ENCODE assay signal across 8 cellular contexts in genomic region chr3:53238051-53238850, GRCh38. TPM values are rescaled to one million over a fixed set of nuclear protein-coding genes. Genes with fewer than 3 reads are reported as not detected.
A peak's percentile ranks its signal among the peaks of the same experiment; 100 is the strongest.
DNase-seq lines count a peak whose midpoint lies in the region; ATAC-seq, FAIRE-seq and TF ChIP-seq lines count a peak whose summit lies in the region.

No MANE protein-coding gene starts in this region.

- CTCF ChIA-PET in Calu3 (lab: Charles Lee) (interaction anchor here (1.2 kb wide), 1 partner anchor 32 kb away, joined by 7 read pairs; no protein-coding TSS in a partner anchor), endothelial cell of umbilical vein (lab: Charles Lee) (no interaction called here)
- CTCF ChIA-PET in activated CD4-positive, alpha-beta memory T cell treated with anti-CD3 and anti-CD28 coated beads, Interleukin-2, amount 10 ng/mL, durations not matched to agents 7 days and 5 days (lab: Charles Lee), result interaction anchor here (0.5 kb wide), 1 partner anchor 32 kb away, joined by 3 read pairs; no protein-coding TSS in a partner anchor
- CTCF ChIA-PET in naive thymus-derived CD4-positive, alpha-beta T cell (lab: Charles Lee), result no interaction called here

- TF ChIP-seq EP300 in tibial nerve (IDR thresholded peaks at IDR 0.05), result no peak

- peak; percentile 25 for TF ChIP-seq POLR2A in endothelial cell of umbilical vein (IDR thresholded peaks at IDR 0.05; ENCODE audit: low read depth, low read length)
- TF ChIP-seq POLR2A in tibial nerve (IDR thresholded peaks at IDR 0.05), result no peak

- ATAC-seq in HG02642 (IDR thresholded peaks at IDR 0.05; ENCODE audit: poor library complexity, unreplicated experiment), result no peak
- no peak for ATAC-seq in naive thymus-derived CD4-positive, alpha-beta T cell

- peak overlapping the region; percentile 5 for H3K4me2 ChIP-seq in endothelial cell of umbilical vein (ENCODE audit: insufficient read depth, low read length)

- H3K4me3 ChIP-seq in endothelial cell of umbilical vein (replicated peaks in 1 of 3; ENCODE audit: insufficient read depth in 1 of 3, low read depth in 1 of 3, low read length in 3 of 3) (no peak overlapping the region), tibial nerve (no peak overlapping the region)
- no peak overlapping the region for H3K4me3 ChIP-seq in naive thymus-derived CD4-positive, alpha-beta T cell (ENCODE audit: low read length)

- BruUV-seq in Calu3 (replicated peaks; lab: Mats Ljungman, UMichigan), result no TSS peak
- no TSS peak for BruUV-seq in endothelial cell of umbilical vein (replicated peaks; lab: Mats Ljungman, UMichigan)

- H3K27me3 Mint-ChIP-seq in Calu3 (ENCODE audit: unreplicated experiment), result no peaks in the 10 kb centered on the region
- H3K27me3 Mint-ChIP-seq in activated CD4-positive, alpha-beta memory T cell treated with anti-CD3 and anti-CD28 coated beads, Interleukin-2, amount 10 ng/mL, durations not matched to agents 7 days and 5 days, result no peaks in the 10 kb centered on the region
- no peaks in the 10 kb centered on the region for H3K27me3 Mint-ChIP-seq in naive thymus-derived CD4-positive, alpha-beta T cell

- DNase-seq in Calu3 (peak; percentile 82), NCI-H226 (peak; percentile 71), endothelial cell of umbilical vein (ENCODE audit: low read depth, low spot score) (peak; percentile 98), non-pigmented ciliary epithelial cell (ENCODE audit: low read depth) (peak; percentile 89), tibial nerve (ENCODE audit: low spot score in 2 of 2) (no peak)
- no peak for DNase-seq in activated CD4-positive, alpha-beta memory T cell treated with anti-CD3 and anti-CD28 coated beads, Interleukin-2, amount 10 ng/mL, durations not matched to agents 7 days and 5 days
- no peak for DNase-seq in naive thymus-derived CD4-positive, alpha-beta T cell

- dilution Hi-C loops in endothelial cell of umbilical vein (cut with MboI; ENCODE audit: extremely low pct_ligation_motif_present, low sequenced_read_pairs), result no loop called here

- peaks cover 71% of the 10 kb centered on the region for H3K79me2 ChIP-seq in endothelial cell of umbilical vein (ENCODE audit: control insufficient read depth, insufficient read depth, low read length)

- 88 to 94% methylated on average over 5 to 6 of the region's 6 CpGs for WGBS in tibial nerve, 2 donors

- H3K9me1 ChIP-seq in endothelial cell of umbilical vein (replicated peaks; ENCODE audit: control insufficient read depth, extremely low read depth, insufficient read depth, low read length), result no peaks in the 10 kb centered on the region

- POLR2A ChIA-PET in endothelial cell of umbilical vein (lab: Charles Lee), result interaction anchor here (0.7 kb wide), 1 partner anchor 17 kb away, joined by 4 read pairs; the partner anchor contains the start of gene TKT
- POLR2A ChIA-PET in activated CD4-positive, alpha-beta memory T cell treated with anti-CD3 and anti-CD28 coated beads, Interleukin-2, amount 10 ng/mL, durations not matched to agents 7 days and 5 days (lab: Charles Lee), result no interaction called here
- POLR2A ChIA-PET in naive thymus-derived CD4-positive, alpha-beta T cell (lab: Charles Lee), result no interaction called here

- H3K9ac ChIP-seq in endothelial cell of umbilical vein (replicated peaks; ENCODE audit: extremely low read depth, insufficient read depth, low read length), result peak overlapping the region; percentile 63

- peak; percentile 99 for FAIRE-seq in endothelial cell of umbilical vein (lab: Jason Lieb, UNC)

- peaks cover 38% of the 10 kb centered on the region in 2 experiments for H3K36me3 ChIP-seq in endothelial cell of umbilical vein (ENCODE audit: control insufficient read depth in 2 of 2, extremely low read depth in 1 of 2, insufficient read depth in 2 of 2, low read length in 2 of 2)
- H3K36me3 ChIP-seq in tibial nerve, result peaks cover 2 to 88% (median 5%) of the 10 kb centered on the region in 3 donors
- peaks cover 0 to 88% (median 29%) of the 10 kb centered on the region in 3 experiments for H3K36me3 ChIP-seq in naive thymus-derived CD4-positive, alpha-beta T cell (ENCODE audit: control insufficient read depth in 2 of 3, insufficient read depth in 3 of 3, low read length in 3 of 3)

- peak overlapping the region; percentile 60 for H3K4me3 Mint-ChIP-seq in Calu3 (ENCODE audit: low read depth, unreplicated experiment)
- no peak overlapping the region for H3K4me3 Mint-ChIP-seq in activated CD4-positive, alpha-beta memory T cell treated with anti-CD3 and anti-CD28 coated beads, Interleukin-2, amount 10 ng/mL, durations not matched to agents 7 days and 5 days
- no peak overlapping the region for H3K4me3 Mint-ChIP-seq in naive thymus-derived CD4-positive, alpha-beta T cell

- peaks cover 86% of the 10 kb centered on the region for H3K36me3 Mint-ChIP-seq in Calu3 (ENCODE audit: insufficient read depth, unreplicated experiment)
- H3K36me3 Mint-ChIP-seq in activated CD4-positive, alpha-beta memory T cell treated with anti-CD3 and anti-CD28 coated beads, Interleukin-2, amount 10 ng/mL, durations not matched to agents 7 days and 5 days (ENCODE audit: low read depth), result peaks cover 44% of the 10 kb centered on the region
- peaks cover 3 to 31% (median 7%) of the 10 kb centered on the region in 5 donors for H3K36me3 Mint-ChIP-seq in naive thymus-derived CD4-positive, alpha-beta T cell

- H3K9me3 ChIP-seq in endothelial cell of umbilical vein (replicated peaks; ENCODE audit: control insufficient read depth, insufficient read depth, low read length) (no peaks in the 10 kb centered on the region), tibial nerve (no peaks in the 10 kb centered on the region)
- no peaks in the 10 kb centered on the region for H3K9me3 ChIP-seq in naive thymus-derived CD4-positive, alpha-beta T cell (ENCODE audit: control insufficient read depth in 2 of 3, low read length in 3 of 3)

- H4K20me1 ChIP-seq in endothelial cell of umbilical vein (replicated peaks; ENCODE audit: control insufficient read depth, extremely low read depth, insufficient read depth, low read length), result peaks cover 2% of the 10 kb centered on the region

- no peak overlapping the region for H2AFZ ChIP-seq in endothelial cell of umbilical vein (ENCODE audit: low read depth, low read length)

- H3K27me3 ChIP-seq in endothelial cell of umbilical vein (ENCODE audit: control insufficient read depth in 2 of 2, insufficient read depth in 2 of 2, low read length in 2 of 2) (no peaks in the 10 kb centered on the region), tibial nerve (no peaks in the 10 kb centered on the region)
- H3K27me3 ChIP-seq in naive thymus-derived CD4-positive, alpha-beta T cell (ENCODE audit: control insufficient read depth in 2 of 2, insufficient read depth in 2 of 2, low read length in 2 of 2), result no peaks in the 10 kb centered on the region

- H3K27ac ChIP-seq in endothelial cell of umbilical vein (ENCODE audit: insufficient read depth, low read depth, low read length) (peak overlapping the region; percentile 88), tibial nerve (peak overlapping the region in 2 of 4 donors; percentile 41 to 55)
- H3K27ac ChIP-seq in naive thymus-derived CD4-positive, alpha-beta T cell (ENCODE audit: low read depth, low read length), result no peak overlapping the region

- H3K4me1 ChIP-seq in endothelial cell of umbilical vein (ENCODE audit: control insufficient read depth, extremely low read depth, insufficient read depth, low read length) (peaks cover 40% of the 10 kb centered on the region), tibial nerve (peaks cover 0 to 60% (median 24%) of the 10 kb centered on the region in 4 donors)
- no peaks in the 10 kb centered on the region for H3K4me1 ChIP-seq in naive thymus-derived CD4-positive, alpha-beta T cell (ENCODE audit: control insufficient read depth in 2 of 2, insufficient read depth in 2 of 2, low read length in 2 of 2)

- H3K27ac Mint-ChIP-seq in Calu3 (ENCODE audit: unreplicated experiment), result peak overlapping the region; percentile 91
- no peak overlapping the region for H3K27ac Mint-ChIP-seq in activated CD4-positive, alpha-beta memory T cell treated with anti-CD3 and anti-CD28 coated beads, Interleukin-2, amount 10 ng/mL, durations not matched to agents 7 days and 5 days
- H3K27ac Mint-ChIP-seq in naive thymus-derived CD4-positive, alpha-beta T cell, result peak overlapping the region in 1 of 9 donors; percentile 26

- H3K4me1 Mint-ChIP-seq in Calu3 (ENCODE audit: low read depth, unreplicated experiment), result peaks cover 50% of the 10 kb centered on the region
- peaks cover 28% of the 10 kb centered on the region for H3K4me1 Mint-ChIP-seq in activated CD4-positive, alpha-beta memory T cell treated with anti-CD3 and anti-CD28 coated beads, Interleukin-2, amount 10 ng/mL, durations not matched to agents 7 days and 5 days
- peaks cover 0 to 22% (median 0%) of the 10 kb centered on the region in 7 donors for H3K4me1 Mint-ChIP-seq in naive thymus-derived CD4-positive, alpha-beta T cell

- intact Hi-C loops in Calu3 (cut with micrococcal nuclease; ENCODE audit: unreplicated experiment), result loop anchor here (2.0 kb wide), 2 partner anchors 17 to 33 kb away; no protein-coding TSS in a partner anchor
- intact Hi-C loops in endothelial cell of umbilical vein (cut with micrococcal nuclease), result loop anchor here (1.0 kb wide), 2 partner anchors 16 to 32 kb away; no protein-coding TSS in a partner anchor
- intact Hi-C loops in naive thymus-derived CD4-positive, alpha-beta T cell (cut with micrococcal nuclease), result no loop called here

- H3K9me3 Mint-ChIP-seq in Calu3 (ENCODE audit: low read depth, unreplicated experiment), result no peaks in the 10 kb centered on the region
- no peaks in the 10 kb centered on the region for H3K9me3 Mint-ChIP-seq in activated CD4-positive, alpha-beta memory T cell treated with anti-CD3 and anti-CD28 coated beads, Interleukin-2, amount 10 ng/mL, durations not matched to agents 7 days and 5 days
- no peaks in the 10 kb centered on the region for H3K9me3 Mint-ChIP-seq in naive thymus-derived CD4-positive, alpha-beta T cell

- TF ChIP-seq CTCF in Calu3 (IDR thresholded peaks at IDR 0.05; ENCODE audit: unreplicated experiment) (no peak), endothelial cell of umbilical vein (IDR thresholded peaks at IDR 0.05; ENCODE audit: extremely low read depth in 1 of 2, insufficient read depth in 1 of 2, low read depth in 1 of 2, low read length in 2 of 2) (no peak), tibial nerve (IDR thresholded peaks at IDR 0.05) (no peak)

RNA-seq across cellular contexts. Expression of gene TKT, which starts 17.6 kb away (rescaled TPM):
- total RNA-seq in Calu3 (2022) (391 and 446 TPM in 2 replicates), endothelial cell of umbilical vein (510 and 586 TPM in 2 replicates), tibial nerve (100 to 1,000 TPM; 156 to 224 (median 208) TPM)
- polyA plus RNA-seq in endothelial cell of umbilical vein, result 287 and 288 TPM in 2 replicates
- 268 and 345 TPM in 2 replicates for polyA plus RNA-seq in endothelial cell of umbilical vein (2011; cell fraction: cytosol; rRNA removed)
- 184 and 232 TPM in 2 replicates for polyA plus RNA-seq in endothelial cell of umbilical vein (2011; cell fraction: nucleus; rRNA removed)
- 369 and 460 TPM in 2 replicates for polyA plus RNA-seq in endothelial cell of umbilical vein (2012)
- polyA minus RNA-seq in endothelial cell of umbilical vein, result 228 and 298 TPM in 2 replicates
- 446 TPM for polyA minus RNA-seq in endothelial cell of umbilical vein (2011; cell fraction: cytosol; rRNA and poly(A)+ RNA removed)
- polyA minus RNA-seq in endothelial cell of umbilical vein (2011; cell fraction: nucleus; rRNA and poly(A)+ RNA removed), result 75.3 and 101 TPM in 2 replicates
- total RNA-seq in activated CD4-positive, alpha-beta memory T cell treated with anti-CD3 and anti-CD28 coated beads, Interleukin-2, amount 10 ng/mL, durations not matched to agents 7 days and 5 days, result 100 to 1,000 TPM; 238 to 240 TPM
- 100 to 1,000 TPM in 3 of 5 experiments, 10 to 100 TPM in 2; 83.5 to 333 (median 121) TPM for total RNA-seq in naive thymus-derived CD4-positive, alpha-beta T cell
- 10 to 100 TPM; 60.7 to 63.4 TPM for polyA plus RNA-seq in naive thymus-derived CD4-positive, alpha-beta T cell

Comparison
In these comparisons a context has a peak if more than half of its experiments do, and no peak if none do; other contexts are left out.
1. DNase-seq: peak in Calu3 (single experiment), NCI-H226 (single experiment), endothelial cell of umbilical vein (single experiment) and non-pigmented ciliary epithelial cell (single experiment); none in activated CD4-positive, alpha-beta memory T cell treated with anti-CD3 and anti-CD28 coated beads, Interleukin-2, amount 10 ng/mL, durations not matched to agents 7 days and 5 days (single experiment), tibial nerve (0 of 2) and naive thymus-derived CD4-positive, alpha-beta T cell (0 of 9).
2. CTCF ChIA-PET loops: an anchor here in Calu3 (1.2 kb wide) and activated CD4-positive, alpha-beta memory T cell treated with anti-CD3 and anti-CD28 coated beads, Interleukin-2, amount 10 ng/mL, durations not matched to agents 7 days and 5 days (0.5 kb wide); none called in endothelial cell of umbilical vein and naive thymus-derived CD4-positive, alpha-beta T cell.
3. intact Hi-C loops: an anchor here in Calu3 (2.0 kb wide) and endothelial cell of umbilical vein (1.0 kb wide); none called in naive thymus-derived CD4-positive, alpha-beta T cell.